1 cellular context compared by ENCODE assay signal in genomic region chr12:121202407-121203355, GRCh38.
TF ChIP-seq lines count a peak whose summit lies in the region.

No MANE protein-coding gene starts in this region.

TF ChIP-seq in K562, 482 proteins besides CTCF, POLR2A, EP300 and RAD21 (continued from another document and continues in another):
- TF ChIP-seq SRF (CRISPR knock-in tag; IDR thresholded peaks at IDR 0.05) = no peak
- no peak for TF ChIP-seq TBP (optimal IDR thresholded peaks at IDR 0.05; ENCODE audit: low read depth, low read length)
- no peak for TF ChIP-seq RBM14 (IDR thresholded peaks at IDR 0.05; ENCODE audit: borderline replicate concordance, insufficient read depth, low read depth, low read length)
- TF ChIP-seq CXXC5 (CRISPR knock-in tag; IDR thresholded peaks at IDR 0.05) = peak; percentile 60
- TF ChIP-seq RCOR1 (IDR thresholded peaks at IDR 0.05; ENCODE audit: borderline replicate concordance in 1 of 2, low read depth in 2 of 2, low read length in 2 of 2) = peak in 1 of 2 experiments; percentile 31; a peak in 1 of 4 replicates
- TF ChIP-seq XRCC5 (IDR thresholded peaks at IDR 0.05; ENCODE audit: low read depth, low read length) = no peak
- no peak for TF ChIP-seq CUX1 (CRISPR knock-in tag; IDR thresholded peaks at IDR 0.05)
- TF ChIP-seq ZNF785 (CRISPR knock-in tag; IDR thresholded peaks at IDR 0.05) = no peak
- TF ChIP-seq, protein P1, sequence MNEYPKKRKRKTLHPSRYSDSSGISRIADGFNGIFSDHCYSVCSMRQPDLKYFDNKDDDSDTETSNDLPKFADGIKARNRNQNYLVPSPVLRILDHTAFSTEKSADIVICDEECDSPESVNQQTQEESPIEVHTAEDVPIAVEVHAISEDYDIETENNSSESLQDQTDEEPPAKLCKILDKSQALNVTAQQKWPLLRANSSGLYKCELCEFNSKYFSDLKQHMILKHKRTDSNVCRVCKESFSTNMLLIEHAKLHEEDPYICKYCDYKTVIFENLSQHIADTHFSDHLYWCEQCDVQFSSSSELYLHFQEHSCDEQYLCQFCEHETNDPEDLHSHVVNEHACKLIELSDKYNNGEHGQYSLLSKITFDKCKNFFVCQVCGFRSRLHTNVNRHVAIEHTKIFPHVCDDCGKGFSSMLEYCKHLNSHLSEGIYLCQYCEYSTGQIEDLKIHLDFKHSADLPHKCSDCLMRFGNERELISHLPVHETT (CRISPR knock-in tag; conservative IDR thresholded peaks at IDR 0.05 in 1 of 2, IDR thresholded peaks at IDR 0.05 in 1 of 2) = peak in 1 of 2 experiments; percentile 30; a peak in 1 of 4 replicates
- TF ChIP-seq TRIM25 (IDR thresholded peaks at IDR 0.05; ENCODE audit: borderline replicate concordance) = no peak
- TF ChIP-seq EGR1 (conservative IDR thresholded peaks at IDR 0.05) = no peak
- TF ChIP-seq CEBPZ (IDR thresholded peaks at IDR 0.05; ENCODE audit: borderline replicate concordance, low read depth, low read length) = no peak
- peak; percentile 79; the same call in 1 of the 2 replicates for TF ChIP-seq ZNF766 (CRISPR knock-in tag; conservative IDR thresholded peaks at IDR 0.05)
- no peak for TF ChIP-seq BCLAF1 (IDR thresholded peaks at IDR 0.05; ENCODE audit: borderline replicate concordance in 1 of 2, control insufficient read depth in 1 of 2, low read depth in 2 of 2, low read length in 1 of 2)
- TF ChIP-seq HDAC8 (tag; IDR thresholded peaks at IDR 0.05) = no peak
- no peak for TF ChIP-seq CHD2 (IDR thresholded peaks at IDR 0.05; ENCODE audit: low read depth, low read length)
- no peak for TF ChIP-seq ZNF551 (CRISPR knock-in tag; IDR thresholded peaks at IDR 0.05)
- TF ChIP-seq, protein P2, sequence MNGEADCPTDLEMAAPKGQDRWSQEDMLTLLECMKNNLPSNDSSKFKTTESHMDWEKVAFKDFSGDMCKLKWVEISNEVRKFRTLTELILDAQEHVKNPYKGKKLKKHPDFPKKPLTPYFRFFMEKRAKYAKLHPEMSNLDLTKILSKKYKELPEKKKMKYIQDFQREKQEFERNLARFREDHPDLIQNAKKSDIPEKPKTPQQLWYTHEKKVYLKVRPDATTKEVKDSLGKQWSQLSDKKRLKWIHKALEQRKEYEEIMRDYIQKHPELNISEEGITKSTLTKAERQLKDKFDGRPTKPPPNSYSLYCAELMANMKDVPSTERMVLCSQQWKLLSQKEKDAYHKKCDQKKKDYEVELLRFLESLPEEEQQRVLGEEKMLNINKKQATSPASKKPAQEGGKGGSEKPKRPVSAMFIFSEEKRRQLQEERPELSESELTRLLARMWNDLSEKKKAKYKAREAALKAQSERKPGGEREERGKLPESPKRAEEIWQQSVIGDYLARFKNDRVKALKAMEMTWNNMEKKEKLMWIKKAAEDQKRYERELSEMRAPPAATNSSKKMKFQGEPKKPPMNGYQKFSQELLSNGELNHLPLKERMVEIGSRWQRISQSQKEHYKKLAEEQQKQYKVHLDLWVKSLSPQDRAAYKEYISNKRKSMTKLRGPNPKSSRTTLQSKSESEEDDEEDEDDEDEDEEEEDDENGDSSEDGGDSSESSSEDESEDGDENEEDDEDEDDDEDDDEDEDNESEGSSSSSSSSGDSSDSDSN (IDR thresholded peaks at IDR 0.05; ENCODE audit: borderline replicate concordance in 1 of 2, low read depth in 2 of 2, low read length in 2 of 2) = no peak
- TF ChIP-seq NCOA2 (IDR thresholded peaks at IDR 0.05; ENCODE audit: partially characterized antibody in 2 of 2) = no peak
- TF ChIP-seq ZNF124 (CRISPR knock-in tag; IDR thresholded peaks at IDR 0.05) = no peak
- TF ChIP-seq NFXL1 (CRISPR knock-in tag; IDR thresholded peaks at IDR 0.05) = no peak
- TF ChIP-seq ATF4 (CRISPR knock-in tag; IDR thresholded peaks at IDR 0.05) = no peak
- peak; percentile 53 for TF ChIP-seq HES1 (IDR thresholded peaks at IDR 0.05; ENCODE audit: low read depth)
- no peak for TF ChIP-seq CCAR2 (IDR thresholded peaks at IDR 0.05; ENCODE audit: low read depth, low read length)
- TF ChIP-seq, protein P3, sequence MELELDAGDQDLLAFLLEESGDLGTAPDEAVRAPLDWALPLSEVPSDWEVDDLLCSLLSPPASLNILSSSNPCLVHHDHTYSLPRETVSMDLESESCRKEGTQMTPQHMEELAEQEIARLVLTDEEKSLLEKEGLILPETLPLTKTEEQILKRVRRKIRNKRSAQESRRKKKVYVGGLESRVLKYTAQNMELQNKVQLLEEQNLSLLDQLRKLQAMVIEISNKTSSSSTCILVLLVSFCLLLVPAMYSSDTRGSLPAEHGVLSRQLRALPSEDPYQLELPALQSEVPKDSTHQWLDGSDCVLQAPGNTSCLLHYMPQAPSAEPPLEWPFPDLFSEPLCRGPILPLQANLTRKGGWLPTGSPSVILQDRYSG (tag; conservative IDR thresholded peaks at IDR 0.05; ENCODE audit: low read depth) = no peak
- TF ChIP-seq PRDM10 (IDR thresholded peaks at IDR 0.05; ENCODE audit: partially characterized antibody) = peak; percentile 41
- TF ChIP-seq ZNF354B (CRISPR knock-in tag; IDR thresholded peaks at IDR 0.05) = no peak
- no peak for TF ChIP-seq ZNF316 (IDR thresholded peaks at IDR 0.05)
- TF ChIP-seq SP1 (CRISPR knock-in tag; IDR thresholded peaks at IDR 0.05) = no peak
